In the genomic region with DNA sequence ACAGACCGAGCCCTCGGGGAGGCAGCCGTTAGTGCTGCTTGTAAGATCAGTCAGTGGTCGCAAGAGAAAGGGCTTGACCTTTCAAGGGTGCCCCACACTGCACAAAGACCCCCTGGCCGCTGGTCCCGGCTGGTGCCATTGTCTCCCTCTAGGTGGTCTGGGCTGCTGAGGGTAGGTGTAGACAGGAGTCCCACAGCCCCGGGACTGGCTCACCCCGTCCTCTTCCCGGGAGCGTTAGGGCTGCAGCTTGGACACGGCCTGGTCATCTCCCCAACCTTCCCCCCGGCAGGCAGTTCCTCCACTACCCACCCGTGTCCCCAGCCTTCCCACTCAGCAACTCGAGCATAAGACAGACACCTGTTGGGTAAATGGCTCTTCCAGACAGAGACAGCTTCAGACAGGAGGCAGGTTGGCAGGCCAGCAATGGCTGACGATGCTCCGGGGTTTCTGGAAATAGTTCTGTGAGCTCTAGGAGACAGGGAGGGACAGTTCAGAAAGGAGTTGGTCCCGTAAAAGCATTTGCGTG, we compare ENCODE assay signal across 16 cellular contexts. TPM values are rescaled to one million over a fixed set of nuclear protein-coding genes. Genes with fewer than 3 reads are reported as not detected.
A peak's percentile ranks its signal among the peaks of the same experiment; 100 is the strongest.
DNase-seq lines count a peak whose midpoint lies in the region; ATAC-seq and TF ChIP-seq lines count a peak whose summit lies in the region.
"Had no signal": no experiment of that assay in that cellular context is flagged by ENCODE, and none has a peak within 500 bp of the region (broad histone marks: within the 10 kb centered on the region; RNA-seq: fewer than 3 reads in every experiment).

No MANE protein-coding gene starts in this region.

- no peaks in the 10 kb centered on the region for H4K20me1 ChIP-seq in GM23338 (replicated peaks; ENCODE audit: insufficient read depth)

- no peak for TF ChIP-seq CTCF in AG04449 (IDR thresholded peaks at IDR 0.05; ENCODE audit: insufficient read depth, low read length, missing control alignments)
- no peak for TF ChIP-seq CTCF in GM23338 (conservative IDR thresholded peaks at IDR 0.05; ENCODE audit: low read depth in 2 of 2)
- no peak for TF ChIP-seq CTCF in GM13977 (IDR thresholded peaks at IDR 0.05; ENCODE audit: extremely low read depth, insufficient read depth, missing control alignments)

- CTCF ChIA-PET in AG04449 (lab: Yijun Ruan, JAX), result interaction anchor here (0.6 to 3.5 kb wide), 3 partner anchors 11 to 1048 kb away, joined by 3 to 22 read pairs (median 3); no protein-coding TSS in a partner anchor

- no peaks in the 10 kb centered on the region for H3K36me3 ChIP-seq in GM23338 (ENCODE audit: insufficient read depth)
- H3K36me3 ChIP-seq: lower lobe of right lung had no signal

- peak overlapping the region; percentile 90 for H3K4me2 ChIP-seq in GM23338

- peaks cover 24% of the 10 kb centered on the region for H3K4me1 Mint-ChIP-seq in GM23338
- peaks cover 10% of the 10 kb centered on the region for H3K4me1 Mint-ChIP-seq in central memory CD8-positive, alpha-beta T cell
- H3K4me1 Mint-ChIP-seq in naive B cell, result peaks cover 0 to 12% (median 9%) of the 10 kb centered on the region in 3 donors

- no peaks in the 10 kb centered on the region for H3K36me3 Mint-ChIP-seq in GM23338 (ENCODE audit: low read depth)
- no peaks in the 10 kb centered on the region for H3K36me3 Mint-ChIP-seq in central memory CD8-positive, alpha-beta T cell (ENCODE audit: insufficient read depth)
- H3K36me3 Mint-ChIP-seq in naive B cell, result no peaks in the 10 kb centered on the region

- H3K4me3 Mint-ChIP-seq in GM23338, result peak overlapping the region; percentile 64
- H3K4me3 Mint-ChIP-seq in central memory CD8-positive, alpha-beta T cell, result peak overlapping the region; percentile 54
- H3K4me3 Mint-ChIP-seq in naive B cell, result peak overlapping the region; percentile 27 to 86 (median 76)

- no peak overlapping the region for H3K27ac ChIP-seq in GM23338 (ENCODE audit: low read depth)
- H3K27ac ChIP-seq: C4-2B, GM23248, lower lobe of right lung had no signal

- H3K9me2 ChIP-seq in GM23338 (ENCODE audit: insufficient read depth), result no peaks in the 10 kb centered on the region

- H3K27me3 Mint-ChIP-seq in GM23338 (ENCODE audit: insufficient read depth, low read depth, poor library complexity) (peaks cover 27% of the 10 kb centered on the region), naive B cell (peaks cover 17 to 78% (median 55%) of the 10 kb centered on the region in 3 donors)
- H3K27me3 Mint-ChIP-seq in central memory CD8-positive, alpha-beta T cell, result peaks cover 57% of the 10 kb centered on the region

- H3K4me3 ChIP-seq in AG04449 (ENCODE audit: low read depth, low read length) (peak overlapping the region; percentile 39; the same call in 1 of the 2 replicates), GM23338 (peak overlapping the region; percentile 66)

- ATAC-seq in GM23338 (no peak), naive B cell (ENCODE audit: low read depth in 2 of 2) (no peak)
- ATAC-seq in central memory CD8-positive, alpha-beta T cell (replicated peaks; ENCODE audit: extremely low read depth, poor library complexity, severe bottlenecking), result no peak

- peaks cover 9% of the 10 kb centered on the region; the same call in 1 of the 2 replicates for H3K4me1 ChIP-seq in GM23338 (ENCODE audit: insufficient read depth)

- POLR2A ChIA-PET in AG04449 (lab: Yijun Ruan, JAX), result no interaction called here

- H3K27ac Mint-ChIP-seq in GM23338, result no peak overlapping the region
- H3K27ac Mint-ChIP-seq in central memory CD8-positive, alpha-beta T cell (ENCODE audit: low read depth), result no peak overlapping the region
- no peak overlapping the region for H3K27ac Mint-ChIP-seq in naive B cell

- H3K79me2 ChIP-seq in GM23338 (replicated peaks; ENCODE audit: insufficient read depth), result no peaks in the 10 kb centered on the region

- no peaks in the 10 kb centered on the region for H3F3A ChIP-seq in GM23338 (replicated peaks; ENCODE audit: low read depth)

- peaks cover 26% of the 10 kb centered on the region for H3K27me3 ChIP-seq in GM23338 (ENCODE audit: insufficient read depth)

- in situ Hi-C loops in GM13977 (cut with MboI; ENCODE audit: low pct_unique_long_range_greater_than_20kb, low sequenced_read_pairs, unreplicated experiment), result no loop called here

- H3K9me3 Mint-ChIP-seq in GM23338 (no peaks in the 10 kb centered on the region), naive B cell (no peaks in the 10 kb centered on the region)
- H3K9me3 Mint-ChIP-seq in central memory CD8-positive, alpha-beta T cell, result no peaks in the 10 kb centered on the region

- H2AFZ ChIP-seq in GM23338, result peak overlapping the region; percentile 98; the same call in 1 of the 2 replicates

- no peak for DNase-seq in AG04449 (ENCODE audit: low read depth, low spot score)
- DNase-seq in GM23338 (ENCODE audit: low spot score), result no peak
- DNase-seq in central memory CD8-positive, alpha-beta T cell (ENCODE audit: low spot score in 2 of 2), result no peak
- DNase-seq in naive B cell, result no peak
- no peak for DNase-seq in SK-N-DZ (ENCODE audit: low spot score)
- no peak for DNase-seq in GM13977 (ENCODE audit: low spot score)
- DNase-seq in activated CD4-positive, CD25-positive, alpha-beta regulatory T cell treated with anti-CD3 and anti-CD28 coated beads, Interleukin-2, amount 50 U/mL, for 72 hours, result no peak
- DNase-seq in stimulated activated CD4-positive, alpha-beta T cell treated with anti-CD3 and anti-CD28 coated beads, Interleukin-4, amount 100 ng/mL, for 24 hours, result no peak
- DNase-seq: activated naive CD4-positive, alpha-beta T cell treated with anti-CD3 and anti-CD28 coated beads, Interleukin-2, amount 50 U/mL, for 16 hours; central memory CD4-positive, alpha-beta T cell; erythroblast; GM23248; lower lobe of right lung; NCI-H2081 treated with DMSO at 0.1 percent for 48 hours; RPMI8226 had no signal

TF ChIP-seq in GM23338, 12 proteins besides CTCF, POLR2A, EP300 and RAD21:
- no peak for TF ChIP-seq ZNF114 (CRISPR knock-in tag; IDR thresholded peaks at IDR 0.05)

RNA-seq across cellular contexts. Expression of a gene that starts 15.3 kb away (rescaled TPM):
- total RNA-seq in GM23338 (2014; rRNA removed; shearing (Covaris generic)), result 32.6 and 39.2 TPM in 2 replicates
- polyA plus RNA-seq in GM23338 (2016; fragmentation: Nextera tagmentation; extraction: Ambion mirVana) (11.8 and 12.2 TPM in 2 replicates), naive B cell (ENCODE audit: low read depth in 6 of 6) (10 to 100 TPM in 5 of 6 donors, 1 to 10 TPM in 1; 6.8 to 26.5 (median 18.0) TPM)
- 18.3 and 20.8 TPM in 2 replicates for polyA plus RNA-seq in SK-N-DZ (2014; cell fraction: cytosol; rRNA removed)
- 20.0 and 24.9 TPM in 2 replicates for polyA plus RNA-seq in SK-N-DZ (2014; cell fraction: nucleus; rRNA removed)

RNA-seq across cellular contexts. Expression of a gene that starts 38.9 kb away (rescaled TPM):
- 16.5 and 20.8 TPM in 2 replicates for total RNA-seq in GM23338 (2014; rRNA removed; shearing (Covaris generic))
- polyA plus RNA-seq in GM23338 (2016; fragmentation: Nextera tagmentation; extraction: Ambion mirVana), result 3.2 and 3.8 TPM in 2 replicates
- under 1 TPM in 4 of 6 donors, not detected in 2; 0.04 to 0.11 (median 0.06) TPM for polyA plus RNA-seq in naive B cell (ENCODE audit: low read depth in 6 of 6)
- polyA plus RNA-seq in SK-N-DZ (2014; cell fraction: cytosol; rRNA removed), result not detected in 2 replicates
- not detected in 2 replicates for polyA plus RNA-seq in SK-N-DZ (2014; cell fraction: nucleus; rRNA removed)
